ENCODE assay signal across 24 cellular contexts in the genomic region with DNA sequence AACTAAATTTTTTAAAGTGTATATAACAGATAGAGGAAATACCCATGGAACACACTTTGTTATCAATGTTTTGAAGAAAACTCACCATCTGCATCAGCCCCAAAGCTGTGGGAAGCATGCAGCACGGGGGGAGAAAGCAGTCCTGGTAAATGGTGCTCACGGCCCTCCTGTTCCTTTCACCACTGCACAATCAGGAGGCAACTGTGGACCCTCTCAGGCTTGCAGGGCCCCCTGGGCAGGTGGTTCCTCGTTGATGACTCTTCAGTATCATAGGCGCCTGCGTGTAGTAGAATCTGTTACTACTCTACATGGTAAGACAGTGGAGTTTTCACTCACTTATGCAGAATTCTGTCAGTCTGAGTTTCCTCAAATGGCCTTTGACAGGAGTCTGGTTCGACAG. TPM values are rescaled to one million over a fixed set of nuclear protein-coding genes. Genes with fewer than 3 reads are reported as not detected.
DNase-seq lines count a peak whose midpoint lies in the region; ATAC-seq and TF ChIP-seq lines count a peak whose summit lies in the region.
"Had no signal": no experiment of that assay in that cellular context is flagged by ENCODE, and none has a peak within 500 bp of the region (broad histone marks: within the 10 kb centered on the region; RNA-seq: fewer than 3 reads in every experiment).

No MANE protein-coding gene starts in this region.

- peaks cover 0 to 8% (median 3%) of the 10 kb centered on the region in 4 donors for H3K4me1 ChIP-seq in sigmoid colon
- H3K4me1 ChIP-seq: BE2C had no signal

- 76 to 78% methylated on average over 6 of the region's 6 CpGs for WGBS in sigmoid colon, 2 donors

- intact Hi-C loops in cardiac septum (cut with DNase I) (no loop called here), left ventricle myocardium superior (cut with micrococcal nuclease) (no loop called here), sigmoid colon (cut with DNase I) (no loop called here), left colon (cut with DNase I, micrococcal nuclease) (no loop called here)

- no peaks in the 10 kb centered on the region for H3K36me3 ChIP-seq in sigmoid colon
- H3K36me3 ChIP-seq: BE2C, Peyer's patch had no signal

- H3K27me3 ChIP-seq in sigmoid colon: no peaks in the 10 kb centered on the region
- H3K27me3 ChIP-seq: BE2C, Peyer's patch had no signal

- ATAC-seq in left ventricle myocardium superior (no peak), HG02852 (IDR thresholded peaks at IDR 0.05; ENCODE audit: unreplicated experiment) (no peak), left colon (no peak)

- no peak overlapping the region for H3K4me3 ChIP-seq in coronary artery
- no peak overlapping the region for H3K4me3 ChIP-seq in sigmoid colon
- H3K4me3 ChIP-seq: Peyer's patch had no signal

- TF ChIP-seq EP300 in sigmoid colon (IDR thresholded peaks at IDR 0.05): no peak

- no peak overlapping the region for H3K27ac ChIP-seq in coronary artery
- H3K27ac ChIP-seq in sigmoid colon: no peak overlapping the region
- H3K27ac ChIP-seq: Peyer's patch had no signal

- TF ChIP-seq POLR2A in sigmoid colon (IDR thresholded peaks at IDR 0.05): no peak

- peak; percentile 46 for DNase-seq in cardiac septum (ENCODE audit: low spot score)
- no peak for DNase-seq in left ventricle myocardium superior
- peak; percentile 9 for DNase-seq in coronary artery (ENCODE audit: low spot score)
- peak; percentile 26 for DNase-seq in sigmoid colon
- no peak for DNase-seq in activated CD4-positive, CD25-positive, alpha-beta regulatory T cell treated with anti-CD3 and anti-CD28 coated beads, Interleukin-2, amount 50 U/mL, for 72 hours
- DNase-seq in left colon: no peak
- no peak for DNase-seq in NCI-H1417 treated with DMSO at 0.1 percent for 48 hours (lab: John Stamatoyannopoulos, UW)
- DNase-seq: 8988T; ACHN; BE2C; CD4-positive, CD25-positive, alpha-beta regulatory T cell; IMR-90; KG1; NCI-H1048; NCI-H1417; NCI-H1694 treated with DMSO at 0.1 percent for 48 hours; NCI-H2081; NCI-H226; NCI-H510A; NCI-H69; OCI-M1; SHP77 treated with DMSO at 0.1 percent for 48 hours had no signal

- H3K9me3 ChIP-seq in sigmoid colon: no peaks in the 10 kb centered on the region
- H3K9me3 ChIP-seq: BE2C, Peyer's patch had no signal

- TF ChIP-seq CTCF in coronary artery (IDR thresholded peaks at IDR 0.05) (no peak), sigmoid colon (IDR thresholded peaks at IDR 0.05) (no peak)

RNA-seq across cellular contexts. Expression of gene CNDP1, which starts 4.9 kb away (rescaled TPM):
- total RNA-seq in cardiac septum: not detected
- not detected for total RNA-seq in left ventricle myocardium superior
- not detected for total RNA-seq in sigmoid colon
- polyA plus RNA-seq in sigmoid colon: under 1 TPM in 2 of 3 donors, not detected in 1; 0.10 to 0.60 TPM
- not detected for total RNA-seq in left colon
- total RNA-seq: IMR-90 had no signal
- polyA plus RNA-seq: CD4-positive, CD25-positive, alpha-beta regulatory T cell; IMR-90 had no signal

RNA-seq across cellular contexts. Expression of gene CNDP2, which starts 33.2 kb away (rescaled TPM):
- 65.7 TPM for total RNA-seq in cardiac septum
- 63.5 TPM for total RNA-seq in left ventricle myocardium superior
- 10 to 100 TPM; 29.3 to 53.5 (median 46.4) TPM for total RNA-seq in sigmoid colon
- polyA plus RNA-seq in sigmoid colon: 100 to 1,000 TPM; 114 to 179 (median 132) TPM
- total RNA-seq in left colon: 100 to 1,000 TPM; 195 to 222 TPM

Comparison
In these comparisons a context has a peak if more than half of its experiments do, and no peak if none do; other contexts are left out.
1. DNase-seq: peak in cardiac septum (single experiment), coronary artery (single experiment) and sigmoid colon (single experiment); none in left ventricle myocardium superior (single experiment), activated CD4-positive, CD25-positive, alpha-beta regulatory T cell treated with anti-CD3 and anti-CD28 coated beads, Interleukin-2, amount 50 U/mL, for 72 hours (single experiment), left colon (0 of 2) and NCI-H1417 treated with DMSO at 0.1 percent for 48 hours (single experiment).